ENCODE assay signal across 10 cellular contexts in the genomic region with DNA sequence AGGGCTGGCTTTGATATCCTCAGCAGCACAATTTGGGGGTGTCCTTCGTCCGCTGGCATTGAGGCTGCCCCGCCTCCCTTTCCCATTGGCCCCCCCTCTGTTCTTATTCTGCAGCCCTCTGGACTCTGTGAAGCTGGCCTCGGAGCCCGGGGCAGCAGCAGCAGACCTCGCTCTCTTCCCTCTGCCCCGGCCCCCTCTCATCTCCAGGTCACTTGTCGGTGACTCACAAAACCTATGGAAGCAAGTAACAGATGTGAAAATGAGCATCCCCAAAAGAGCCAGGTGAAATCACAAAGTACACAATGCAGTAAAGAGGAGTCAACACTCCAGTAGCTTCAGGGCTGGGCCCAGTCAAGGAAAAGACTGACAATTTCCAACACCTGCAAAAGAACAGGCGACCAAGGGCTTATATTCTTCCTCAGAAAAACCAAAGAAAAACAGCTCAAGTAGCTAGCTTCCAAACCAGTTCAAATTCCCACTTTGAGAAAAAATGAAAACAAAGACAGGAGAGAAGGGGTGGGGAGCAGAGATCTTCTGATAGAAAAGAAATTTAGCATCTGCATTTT.
A peak's percentile ranks its signal among the peaks of the same experiment; 100 is the strongest.
DNase-seq lines count a peak whose midpoint lies in the region; ATAC-seq, FAIRE-seq and TF ChIP-seq lines count a peak whose summit lies in the region.
"Had no signal": no experiment of that assay in that cellular context is flagged by ENCODE, and none has a peak within 500 bp of the region (broad histone marks: within the 10 kb centered on the region; RNA-seq: fewer than 3 reads in every experiment).

No MANE protein-coding gene starts in this region.

- FAIRE-seq in endothelial cell of umbilical vein (lab: Jason Lieb, UNC) (no peak), pancreas (lab: Jason Lieb, UNC) (no peak)

- no peak for DNase-seq in GM23338 (ENCODE audit: low spot score)
- DNase-seq in endothelial cell of umbilical vein (ENCODE audit: low read depth, low spot score): no peak
- no peak for DNase-seq in pancreas
- no peak for DNase-seq in caudate nucleus (lab: John Stamatoyannopoulos, UW)

- no peak overlapping the region for H3K4me3 ChIP-seq in GM23338
- peak overlapping the region; percentile 7 for H3K4me3 ChIP-seq in OCI-LY1 (ENCODE audit: low read depth, low read length, poor library complexity, severe bottlenecking)
- peak overlapping the region in 1 of 3 experiments; percentile 47 for H3K4me3 ChIP-seq in endothelial cell of umbilical vein (replicated peaks in 1 of 3; ENCODE audit: insufficient read depth in 1 of 3, low read depth in 1 of 3, low read length in 3 of 3)
- no peak overlapping the region for H3K4me3 ChIP-seq in pancreas

- peak overlapping the region; percentile 48 for H3K9ac ChIP-seq in OCI-LY1 (ENCODE audit: low read length)
- peak overlapping the region; percentile 83 for H3K9ac ChIP-seq in endothelial cell of umbilical vein (replicated peaks; ENCODE audit: extremely low read depth, insufficient read depth, low read length)

- TF ChIP-seq CTCF in GM23338 (conservative IDR thresholded peaks at IDR 0.05; ENCODE audit: low read depth in 2 of 2): no peak
- TF ChIP-seq CTCF in OCI-LY1 (IDR thresholded peaks at IDR 0.05; ENCODE audit: low read length): no peak
- no peak for TF ChIP-seq CTCF in endothelial cell of umbilical vein (IDR thresholded peaks at IDR 0.05; ENCODE audit: extremely low read depth in 1 of 2, insufficient read depth in 1 of 2, low read depth in 1 of 2, low read length in 2 of 2)
- no peak for TF ChIP-seq CTCF in pancreas (IDR thresholded peaks at IDR 0.05)

- dilution Hi-C loops in endothelial cell of umbilical vein (cut with MboI; ENCODE audit: extremely low pct_ligation_motif_present, low sequenced_read_pairs): no loop called here

- POLR2A ChIA-PET in endothelial cell of umbilical vein (lab: Charles Lee): interaction anchor here (0.6 to 1.0 kb wide), 2 partner anchors 49 to 50 kb away, joined by 3 read pairs; no protein-coding TSS in a partner anchor

- H3K27me3 ChIP-seq in GM23338 (ENCODE audit: insufficient read depth) (no peaks in the 10 kb centered on the region), OCI-LY1 (ENCODE audit: insufficient read depth, low read length) (no peaks in the 10 kb centered on the region), endothelial cell of umbilical vein (ENCODE audit: control insufficient read depth in 2 of 2, insufficient read depth in 2 of 2, low read length in 2 of 2) (no peaks in the 10 kb centered on the region), pancreas (no peaks in the 10 kb centered on the region)

- H3K27me3 Mint-ChIP-seq in GM23338 (ENCODE audit: insufficient read depth, low read depth, poor library complexity): peaks cover 9% of the 10 kb centered on the region

- 82 to 94% methylated on average over 9 of the region's 9 CpGs for WGBS in pancreas, 2 donors

- H3K79me2 ChIP-seq in GM23338 (replicated peaks; ENCODE audit: insufficient read depth): peaks cover 40% of the 10 kb centered on the region
- H3K79me2 ChIP-seq in OCI-LY1 (ENCODE audit: insufficient read depth, low read length): peaks cover 16% of the 10 kb centered on the region
- no peaks in the 10 kb centered on the region for H3K79me2 ChIP-seq in endothelial cell of umbilical vein (ENCODE audit: control insufficient read depth, insufficient read depth, low read length)

- H3K27ac ChIP-seq in GM23338 (ENCODE audit: low read depth) (no peak overlapping the region), OCI-LY1 (ENCODE audit: low read depth, low read length, poor library complexity, severe bottlenecking) (peak overlapping the region; percentile 89), endothelial cell of umbilical vein (ENCODE audit: insufficient read depth, low read depth, low read length) (peak overlapping the region; percentile 92), pancreas (peak overlapping the region in 3 of 4 donors; percentile 11 to 87 (median 86)), caudate nucleus (ENCODE audit: low read depth, low read length) (no peak overlapping the region)

- ATAC-seq in GM23338: no peak
- ATAC-seq in pancreas: no peak
- no peak for ATAC-seq in GM19397 (IDR thresholded peaks at IDR 0.05; ENCODE audit: unreplicated experiment)
- ATAC-seq in HG03175 (IDR thresholded peaks at IDR 0.05; ENCODE audit: unreplicated experiment): no peak
- no peak for ATAC-seq in GM21717 (IDR thresholded peaks at IDR 0.05; ENCODE audit: unreplicated experiment)
- ATAC-seq: HCT116 had no signal

- no peaks in the 10 kb centered on the region for H3K9me1 ChIP-seq in endothelial cell of umbilical vein (replicated peaks; ENCODE audit: control insufficient read depth, extremely low read depth, insufficient read depth, low read length)

- intact Hi-C loops in endothelial cell of umbilical vein (cut with micrococcal nuclease) (loop anchor here (1.0 kb wide), 1 partner anchor 712 kb away; no protein-coding TSS in a partner anchor), pancreas (cut with DNase I) (no loop called here)

- H2AFZ ChIP-seq in GM23338 (no peak overlapping the region), OCI-LY1 (ENCODE audit: low read length) (no peak overlapping the region), endothelial cell of umbilical vein (ENCODE audit: low read depth, low read length) (no peak overlapping the region)

- H3K9me2 ChIP-seq in GM23338 (ENCODE audit: insufficient read depth): no peaks in the 10 kb centered on the region
- H3K9me2 ChIP-seq in OCI-LY1 (ENCODE audit: low read depth, low read length): no peaks in the 10 kb centered on the region

- H3K27ac Mint-ChIP-seq in GM23338: peak overlapping the region; percentile 35; the same call in 1 of the 2 replicates
- H3K27ac Mint-ChIP-seq: activated T-helper 17 cell treated with anti-CD3 and anti-CD28 coated beads, Interleukin-2, amount 50 U/mL, for 72 hours had no signal

- H3F3A ChIP-seq in GM23338 (replicated peaks; ENCODE audit: low read depth): no peaks in the 10 kb centered on the region
- H3F3A ChIP-seq in OCI-LY1 (ENCODE audit: insufficient read depth, low read length): peaks cover 9% of the 10 kb centered on the region

- H3K36me3 ChIP-seq in GM23338 (ENCODE audit: insufficient read depth): 0 out of 2 replicates have a peak, but pooled peaks cover 3% of the 10 kb centered on the region
- H3K36me3 ChIP-seq in OCI-LY1 (ENCODE audit: insufficient read depth, low read length): peaks cover 46% of the 10 kb centered on the region
- peaks cover 0 to 7% of the 10 kb centered on the region in 2 experiments for H3K36me3 ChIP-seq in endothelial cell of umbilical vein (ENCODE audit: control insufficient read depth in 2 of 2, extremely low read depth in 1 of 2, insufficient read depth in 2 of 2, low read length in 2 of 2)
- peaks cover 0 to 5% (median 0%) of the 10 kb centered on the region in 3 donors for H3K36me3 ChIP-seq in pancreas

- H3K9me3 ChIP-seq in OCI-LY1 (ENCODE audit: low read length) (no peaks in the 10 kb centered on the region), endothelial cell of umbilical vein (replicated peaks; ENCODE audit: control insufficient read depth, insufficient read depth, low read length) (no peaks in the 10 kb centered on the region), pancreas (no peaks in the 10 kb centered on the region)

- H3K9me3 Mint-ChIP-seq in GM23338: no peaks in the 10 kb centered on the region
- H3K9me3 Mint-ChIP-seq: activated T-helper 17 cell treated with anti-CD3 and anti-CD28 coated beads, Interleukin-2, amount 50 U/mL, for 72 hours had no signal

- H3K4me1 Mint-ChIP-seq in GM23338: peaks cover 62% of the 10 kb centered on the region

- BruUV-seq in endothelial cell of umbilical vein (replicated peaks; lab: Mats Ljungman, UMichigan): no TSS peak

- H4K20me1 ChIP-seq in GM23338 (replicated peaks; ENCODE audit: insufficient read depth) (no peaks in the 10 kb centered on the region), OCI-LY1 (ENCODE audit: insufficient read depth, low read length) (no peaks in the 10 kb centered on the region), endothelial cell of umbilical vein (replicated peaks; ENCODE audit: control insufficient read depth, extremely low read depth, insufficient read depth, low read length) (no peaks in the 10 kb centered on the region)

- no peak overlapping the region for H3K4me2 ChIP-seq in GM23338
- peak overlapping the region; percentile 51 for H3K4me2 ChIP-seq in OCI-LY1 (ENCODE audit: low read length)
- peak overlapping the region; percentile 87 for H3K4me2 ChIP-seq in endothelial cell of umbilical vein (ENCODE audit: insufficient read depth, low read length)

- no peak overlapping the region for H3K4me3 Mint-ChIP-seq in GM23338

- peaks cover 43% of the 10 kb centered on the region for H3K36me3 Mint-ChIP-seq in GM23338 (ENCODE audit: low read depth)

- CTCF ChIA-PET in endothelial cell of umbilical vein (lab: Charles Lee): interaction anchor here (1.0 to 1.3 kb wide), 2 partner anchors 9 to 50 kb away, joined by 3 to 6 read pairs; no protein-coding TSS in a partner anchor

- H3K4me1 ChIP-seq in GM23338 (ENCODE audit: insufficient read depth): peaks cover 46% of the 10 kb centered on the region
- H3K4me1 ChIP-seq in OCI-LY1 (ENCODE audit: insufficient read depth, low read length, severe bottlenecking): peaks cover 98% of the 10 kb centered on the region
- peaks cover 46% of the 10 kb centered on the region for H3K4me1 ChIP-seq in endothelial cell of umbilical vein (ENCODE audit: control insufficient read depth, extremely low read depth, insufficient read depth, low read length)
- peaks cover 11 to 43% (median 14%) of the 10 kb centered on the region in 3 donors for H3K4me1 ChIP-seq in pancreas

- TF ChIP-seq POLR2A in endothelial cell of umbilical vein (IDR thresholded peaks at IDR 0.05; ENCODE audit: low read depth, low read length): no peak

TF ChIP-seq in GM23338, 12 proteins besides CTCF, POLR2A, EP300 and RAD21:
- TF ChIP-seq ZNF331 (CRISPR knock-in tag; IDR thresholded peaks at IDR 0.05; ENCODE audit: low read depth): no peak
TF ChIP-seq in GM23338: peak in this region for 0.

TF ChIP-seq in endothelial cell of umbilical vein, 7 proteins besides CTCF, POLR2A, EP300 and RAD21:
- no peak for TF ChIP-seq MYC (IDR thresholded peaks at IDR 0.05; ENCODE audit: low read depth, low read length)
- TF ChIP-seq, protein P1, sequence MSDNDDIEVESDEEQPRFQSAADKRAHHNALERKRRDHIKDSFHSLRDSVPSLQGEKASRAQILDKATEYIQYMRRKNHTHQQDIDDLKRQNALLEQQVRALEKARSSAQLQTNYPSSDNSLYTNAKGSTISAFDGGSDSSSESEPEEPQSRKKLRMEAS (IDR thresholded peaks at IDR 0.05; ENCODE audit: insufficient read depth, insufficient read length): no peak
- TF ChIP-seq POLR2AphosphoS5 (IDR thresholded peaks at IDR 0.05; ENCODE audit: insufficient read depth, low read depth, low read length): no peak
- no peak for TF ChIP-seq GATA2 (IDR thresholded peaks at IDR 0.05; ENCODE audit: insufficient read depth, insufficient read length, low read depth, low read length)
- TF ChIP-seq JUN (IDR thresholded peaks at IDR 0.05; ENCODE audit: borderline replicate concordance, insufficient read depth, insufficient read length, low read depth): no peak
- no peak for TF ChIP-seq EZH2 (IDR thresholded peaks at IDR 0.05; ENCODE audit: borderline replicate concordance, low read depth, low read length, severe bottlenecking)
- no peak for TF ChIP-seq FOS (IDR thresholded peaks at IDR 0.05; ENCODE audit: borderline replicate concordance, insufficient read depth, low read length)

Comparison
In these comparisons a context has a peak if more than half of its experiments do, and no peak if none do; other contexts are left out.
1. H3K27ac ChIP-seq: peak in OCI-LY1 (single experiment), endothelial cell of umbilical vein (single experiment) and pancreas (3 of 4); none in GM23338 (single experiment) and caudate nucleus (single experiment).